10 cellular contexts compared by ENCODE assay signal in the genomic region with DNA sequence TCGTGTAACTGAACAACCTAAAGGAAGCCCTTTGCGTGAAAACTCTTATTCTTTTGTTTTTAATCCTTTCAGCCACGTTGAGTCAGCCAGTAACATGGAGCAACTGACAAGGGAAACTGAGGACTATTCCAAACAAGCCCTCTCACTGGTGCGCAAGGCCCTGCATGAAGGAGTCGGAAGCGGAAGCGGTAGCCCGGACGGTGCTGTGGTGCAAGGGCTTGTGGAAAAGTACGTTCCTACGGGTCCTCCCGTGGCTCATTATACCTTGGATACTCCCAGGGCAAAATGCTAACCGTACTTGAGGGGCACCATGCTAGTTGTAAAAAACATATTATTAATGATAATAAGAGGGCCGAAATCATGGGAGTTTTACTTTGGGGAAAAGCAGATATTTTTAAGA. TPM values are rescaled to one million over a fixed set of nuclear protein-coding genes. Genes with fewer than 3 reads are reported as not detected.
A peak's percentile ranks its signal among the peaks of the same experiment; 100 is the strongest.
DNase-seq lines count a peak whose midpoint lies in the region; ATAC-seq, FAIRE-seq and TF ChIP-seq lines count a peak whose summit lies in the region.
"Had no signal": no experiment of that assay in that cellular context is flagged by ENCODE, and none has a peak within 500 bp of the region (broad histone marks: within the 10 kb centered on the region; RNA-seq: fewer than 3 reads in every experiment).

No MANE protein-coding gene starts in this region.

- no peaks in the 10 kb centered on the region for H3K36me3 ChIP-seq in endocrine pancreas (ENCODE audit: control insufficient read depth, insufficient read depth, low read length)
- no peaks in the 10 kb centered on the region for H3K36me3 ChIP-seq in osteoblast (ENCODE audit: insufficient read depth, low read length)
- no peaks in the 10 kb centered on the region for H3K36me3 ChIP-seq in small intestine (ENCODE audit: control insufficient read depth in 2 of 2, insufficient read depth in 2 of 2, low read length in 2 of 2)

- ATAC-seq in GM18858 (IDR thresholded peaks at IDR 0.05; ENCODE audit: unreplicated experiment) (no peak), GM19351 (IDR thresholded peaks at IDR 0.05; ENCODE audit: unreplicated experiment) (no peak), GM18511 (IDR thresholded peaks at IDR 0.05; ENCODE audit: unreplicated experiment) (no peak)

- peak overlapping the region; percentile 5; the same call in 1 of the 2 replicates for H3K4me3 ChIP-seq in AG04450 (ENCODE audit: low read depth, low read length)
- H3K4me3 ChIP-seq in endocrine pancreas (ENCODE audit: control insufficient read depth, insufficient read depth, low read length): peak overlapping the region; percentile 53
- H3K4me3 ChIP-seq in osteoblast (ENCODE audit: insufficient read depth, low read length): peak overlapping the region; percentile 64
- H3K4me3 ChIP-seq in small intestine (ENCODE audit: low read depth in 1 of 2, low read length in 2 of 2): no peak overlapping the region

- peak overlapping the region; percentile 84 for H3K4me2 ChIP-seq in osteoblast (ENCODE audit: insufficient read depth, low read length)

- H3K27ac ChIP-seq in AG04450 (ENCODE audit: low read depth, low read length): peak overlapping the region; percentile 93
- peak overlapping the region; percentile 97 for H3K27ac ChIP-seq in osteoblast (ENCODE audit: low read depth, low read length)
- peak overlapping the region in 1 of 2 donors; percentile 59 for H3K27ac ChIP-seq in small intestine (ENCODE audit: low read depth in 1 of 2, low read length in 1 of 2)

- H3K9ac ChIP-seq in endocrine pancreas (ENCODE audit: control insufficient read depth, insufficient read depth, low read length): no peak overlapping the region

- no peaks in the 10 kb centered on the region for H3K4me1 ChIP-seq in endocrine pancreas (ENCODE audit: control insufficient read depth, insufficient read depth, low read length)
- H3K4me1 ChIP-seq in osteoblast (ENCODE audit: insufficient read depth, low read length): peaks cover 39% of the 10 kb centered on the region
- H3K4me1 ChIP-seq in small intestine (ENCODE audit: control insufficient read depth in 2 of 2, insufficient read depth in 1 of 2, low read depth in 1 of 2, low read length in 1 of 2): no peaks in the 10 kb centered on the region

- H3K9me3 ChIP-seq in AG04450 (ENCODE audit: control insufficient read depth, insufficient read depth, low read length): no peaks in the 10 kb centered on the region
- H3K9me3 ChIP-seq in endocrine pancreas (ENCODE audit: control insufficient read depth, low read length): no peaks in the 10 kb centered on the region
- H3K9me3 ChIP-seq in osteoblast (ENCODE audit: low read depth, low read length): no peaks in the 10 kb centered on the region
- H3K9me3 ChIP-seq in small intestine (ENCODE audit: control insufficient read depth, low read depth): no peaks in the 10 kb centered on the region

- no peak for DNase-seq in AG04450 (ENCODE audit: low read depth, low spot score)
- peak; percentile 33 for DNase-seq in NCI-H460 (ENCODE audit: extremely low read depth, low read depth)
- no peak for DNase-seq in osteoblast (ENCODE audit: insufficient read length, low spot score, missing footprints)
- no peak for DNase-seq in small intestine
- DNase-seq: CD4-positive, alpha-beta T cell had no signal

- no peaks in the 10 kb centered on the region for H3K27me3 ChIP-seq in AG04450 (ENCODE audit: control insufficient read depth, insufficient read depth, low read length)
- H3K27me3 ChIP-seq in endocrine pancreas (ENCODE audit: control insufficient read depth, insufficient read depth, low read length): no peaks in the 10 kb centered on the region
- H3K27me3 ChIP-seq in osteoblast (ENCODE audit: insufficient read depth, low read length): no peaks in the 10 kb centered on the region
- H3K27me3 ChIP-seq in small intestine (ENCODE audit: control insufficient read depth in 2 of 2, insufficient read depth in 2 of 2, low read length in 2 of 2): no peaks in the 10 kb centered on the region

- WGBS in small intestine, 3 donors: 91 to 94% (median 94%) methylated on average over 14 of the region's 14 CpGs

- no peak for FAIRE-seq in small intestine (lab: Jason Lieb, UNC)
- FAIRE-seq: GM18507 had no signal

- no peaks in the 10 kb centered on the region for H3K79me2 ChIP-seq in osteoblast (ENCODE audit: insufficient read depth, low read length)

- POLR2A ChIA-PET in AG04450 (lab: Yijun Ruan, JAX): interaction anchor here (0.6 to 1.4 kb wide), 4 partner anchors 26 to 56 kb away, joined by 3 to 6 read pairs (median 4); no protein-coding TSS in a partner anchor

- H4K20me1 ChIP-seq in osteoblast (ENCODE audit: insufficient read depth, low read length): no peaks in the 10 kb centered on the region

- CTCF ChIA-PET in AG04450 (lab: Charles Lee): interaction anchor here (0.8 to 1.7 kb wide), 62 partner anchors 8 to 362 kb away, joined by 3 to 37 read pairs (median 5); no protein-coding TSS in a partner anchor

- peak overlapping the region; percentile 61 for H2AFZ ChIP-seq in osteoblast (ENCODE audit: low read length)

- TF ChIP-seq CTCF in AG04450 (IDR thresholded peaks at IDR 0.05; ENCODE audit: low read depth, low read length) (no peak), osteoblast (IDR thresholded peaks at IDR 0.05; ENCODE audit: extremely low read depth, low read depth, low read length) (no peak)

RNA-seq across cellular contexts. Expression of a gene that starts 49.4 kb away (rescaled TPM):
- 1.5 and 1.6 TPM in 2 replicates for polyA plus RNA-seq in AG04450 (2011; rRNA removed)
- 1.4 and 1.9 TPM in 2 replicates for polyA minus RNA-seq in AG04450 (2011; rRNA and poly(A)+ RNA removed)
- 2.1 and 3.2 TPM in 2 replicates for total RNA-seq in NCI-H460 (2014; rRNA removed; shearing (Covaris generic))
- 5.2 and 9.0 TPM in 2 replicates for polyA plus RNA-seq in NCI-H460 (2014; cell fraction: nucleus; rRNA removed)
- total RNA-seq in osteoblast: 3.3 and 3.5 TPM in 2 replicates
- polyA plus RNA-seq in small intestine: 1 to 10 TPM; 2.4 to 7.7 (median 4.7) TPM
- total RNA-seq: CD4-positive, alpha-beta T cell had no signal

Comparison
In these comparisons a context has a peak if more than half of its experiments do, and no peak if none do; other contexts are left out.
1. H3K4me3 ChIP-seq: peak in AG04450 (single experiment), endocrine pancreas (single experiment) and osteoblast (single experiment); none in small intestine (0 of 2).